In genomic region chr7:1459930-1460756, GRCh38 we compare ENCODE assay signal across 8 cellular contexts. TPM values are rescaled to one million over a fixed set of nuclear protein-coding genes. Genes with fewer than 3 reads are reported as not detected.
DNase-seq lines count a peak whose midpoint lies in the region; ATAC-seq, FAIRE-seq and TF ChIP-seq lines count a peak whose summit lies in the region.

No MANE protein-coding gene starts in this region.

- H3K27me3 ChIP-seq in CD8-positive, alpha-beta memory T cell (ENCODE audit: insufficient read depth, low read length, poor library complexity, severe bottlenecking), result no peaks in the 10 kb centered on the region
- no peaks in the 10 kb centered on the region for H3K27me3 ChIP-seq in HUES64 (ENCODE audit: insufficient read depth, low read length)
- H3K27me3 ChIP-seq in bronchial epithelial cell (ENCODE audit: control insufficient read depth, insufficient read depth, low read length), result no peaks in the 10 kb centered on the region
- no peaks in the 10 kb centered on the region for H3K27me3 ChIP-seq in lower lobe of right lung (ENCODE audit: low read depth)
- no peaks in the 10 kb centered on the region for H3K27me3 ChIP-seq in transverse colon

- CTCF ChIA-PET in CD8-positive, alpha-beta memory T cell (lab: Charles Lee), result interaction anchor here (1.2 to 1.8 kb wide), 2 partner anchors 14 to 34 kb away, joined by 3 to 12 read pairs; no protein-coding TSS in a partner anchor

- no peak overlapping the region for H3K9ac ChIP-seq in HUES64 (ENCODE audit: low read depth, low read length)

- TF ChIP-seq POLR2A in transverse colon (IDR thresholded peaks at IDR 0.05), result no peak

- peak overlapping the region; percentile 62 to 88 (median 70) for H3K4me3 Mint-ChIP-seq in CD8-positive, alpha-beta memory T cell

- H3K36me3 Mint-ChIP-seq in CD8-positive, alpha-beta memory T cell, result no peaks in the 10 kb centered on the region

- peak overlapping the region in 3 of 8 donors; percentile 50 to 82 (median 61) for H3K27ac Mint-ChIP-seq in CD8-positive, alpha-beta memory T cell

- H3K9me3 Mint-ChIP-seq in CD8-positive, alpha-beta memory T cell, result no peaks in the 10 kb centered on the region

- POLR2A ChIA-PET in CD8-positive, alpha-beta memory T cell (lab: Charles Lee), result no interaction called here

- no peak for FAIRE-seq in bronchial epithelial cell (lab: Jason Lieb, UNC)

- no peak for TF ChIP-seq CTCF in bronchial epithelial cell (IDR thresholded peaks at IDR 0.05; ENCODE audit: insufficient read depth, low read length, severe bottlenecking)
- TF ChIP-seq CTCF in lower lobe of right lung (IDR thresholded peaks at IDR 0.05), result no peak
- TF ChIP-seq CTCF in transverse colon (IDR thresholded peaks at IDR 0.05), result no peak

- no peak for TF ChIP-seq EP300 in transverse colon (IDR thresholded peaks at IDR 0.05; ENCODE audit: low read depth)

- H3K4me3 ChIP-seq in CD8-positive, alpha-beta memory T cell (ENCODE audit: low read length), result peak overlapping the region; percentile 47
- H3K4me3 ChIP-seq in HUES64 (ENCODE audit: low read length) (peak overlapping the region; percentile 47), bronchial epithelial cell (ENCODE audit: low read depth, low read length) (peak overlapping the region; percentile 25), lower lobe of right lung (peak overlapping the region; percentile 88), transverse colon (peak overlapping the region; percentile 33 to 86 (median 43))

- intact Hi-C loops in lower lobe of right lung (cut with DNase I), result no loop called here
- intact Hi-C loops in transverse colon (cut with DNase I; ENCODE audit: low total_unique reads), result no loop called here

- peak overlapping the region; percentile 87 for H3K27ac ChIP-seq in CD8-positive, alpha-beta memory T cell (ENCODE audit: low read depth, low read length)
- H3K27ac ChIP-seq in HUES64 (ENCODE audit: low read depth, low read length) (peak overlapping the region; percentile 25; the same call in 1 of the 2 replicates), lower lobe of right lung (peak overlapping the region; percentile 80), transverse colon (peak overlapping the region; percentile 87 to 94 (median 92))

- ATAC-seq in lower lobe of right lung (peak in 1 of 2 donors; percentile 0), GM21423 (IDR thresholded peaks at IDR 0.05; ENCODE audit: unreplicated experiment) (no peak)

- H3K36me3 ChIP-seq in CD8-positive, alpha-beta memory T cell (ENCODE audit: insufficient read depth, low read length), result no peaks in the 10 kb centered on the region
- H3K36me3 ChIP-seq in HUES64 (ENCODE audit: insufficient read depth, low read length) (no peaks in the 10 kb centered on the region), bronchial epithelial cell (ENCODE audit: control insufficient read depth, insufficient read depth, low read length) (no peaks in the 10 kb centered on the region), lower lobe of right lung (no peaks in the 10 kb centered on the region), transverse colon (no peaks in the 10 kb centered on the region)

- peaks cover 14% of the 10 kb centered on the region for H3K4me1 ChIP-seq in CD8-positive, alpha-beta memory T cell (ENCODE audit: insufficient read depth, low read length)
- H3K4me1 ChIP-seq in HUES64 (ENCODE audit: insufficient read depth, low read length), result no peaks in the 10 kb centered on the region
- peaks cover 67% of the 10 kb centered on the region for H3K4me1 ChIP-seq in lower lobe of right lung
- peaks cover 47 to 87% (median 83%) of the 10 kb centered on the region in 4 donors for H3K4me1 ChIP-seq in transverse colon

- H3K9me3 ChIP-seq in CD8-positive, alpha-beta memory T cell (ENCODE audit: low read length), result no peaks in the 10 kb centered on the region
- H3K9me3 ChIP-seq in HUES64 (ENCODE audit: insufficient read depth, low read depth, low read length) (no peaks in the 10 kb centered on the region), lower lobe of right lung (no peaks in the 10 kb centered on the region), transverse colon (no peaks in the 10 kb centered on the region)

- DNase-seq in CD8-positive, alpha-beta memory T cell, result peak in 2 of 5 donors; percentile 6 to 61
- DNase-seq in bronchial epithelial cell (ENCODE audit: low read depth) (peak; percentile 61), lower lobe of right lung (peak; percentile 65), transverse colon (peak; percentile 51), cerebellum (ENCODE audit: low spot score) (no peak), NCI-H1694 treated with DMSO at 0.1 percent for 48 hours (lab: John Stamatoyannopoulos, UW) (no peak)

- no peaks in the 10 kb centered on the region for H3K27me3 Mint-ChIP-seq in CD8-positive, alpha-beta memory T cell

- peaks cover 7 to 33% (median 10%) of the 10 kb centered on the region in 3 donors for H3K4me1 Mint-ChIP-seq in CD8-positive, alpha-beta memory T cell

- WGBS in HUES64, result 29% methylated on average over 28 of the region's 28 CpGs
- WGBS in transverse colon (ENCODE audit: low coverage in 1 of 2), 2 donors, result 11% methylated on average over 14 of the region's 28 CpGs; no CpG with 5 or more reads in 1 of the 2 donors

- in situ Hi-C loops in transverse colon (cut with MboI; ENCODE audit: low pct_ligation_motif_present in 1 of 4, low pct_unique_long_range_greater_than_20kb in 1 of 4, low sequenced_read_pairs in 3 of 4), result no loop called here

RNA-seq across cellular contexts. Expression of gene MICALL2, which starts 0.9 kb away (rescaled TPM):
- 1 to 10 TPM; 2.1 to 2.3 TPM for total RNA-seq in CD8-positive, alpha-beta memory T cell
- polyA plus RNA-seq in CD8-positive, alpha-beta memory T cell, result 0.71 TPM
- 5.9 TPM for polyA plus RNA-seq in HUES64 (2013, experiment 1 of 2)
- polyA plus RNA-seq in HUES64 (2013, experiment 2 of 2), result 5.6 TPM
- total RNA-seq in bronchial epithelial cell, result 13.7 and 14.2 TPM in 2 replicates
- total RNA-seq in lower lobe of right lung, result 28.9 TPM
- 100 to 1,000 TPM in 2 of 4 donors, 10 to 100 TPM in 2; 67.6 to 181 (median 97.0) TPM for total RNA-seq in transverse colon
- 13.5 TPM for total RNA-seq in cerebellum

RNA-seq across cellular contexts. Expression of gene INTS1, which starts 44.0 kb away (rescaled TPM):
- total RNA-seq in CD8-positive, alpha-beta memory T cell, result 100 to 1,000 TPM in 1 of 2 experiments, 10 to 100 TPM in 1; 96.6 to 111 TPM
- polyA plus RNA-seq in CD8-positive, alpha-beta memory T cell, result 26.1 TPM
- polyA plus RNA-seq in HUES64 (2013, experiment 1 of 2), result 52.0 TPM
- 50.7 TPM for polyA plus RNA-seq in HUES64 (2013, experiment 2 of 2)
- total RNA-seq in bronchial epithelial cell (18.7 and 21.6 TPM in 2 replicates), lower lobe of right lung (50.8 TPM), transverse colon (100 to 1,000 TPM in 1 of 4 donors, 10 to 100 TPM in 3; 50.3 to 134 (median 71.4) TPM), cerebellum (31.7 TPM)

Comparison
In these comparisons a context has a peak if more than half of its experiments do, and no peak if none do; other contexts are left out.
1. DNase-seq: peak in bronchial epithelial cell (single experiment), lower lobe of right lung (single experiment) and transverse colon (single experiment); none in cerebellum (single experiment) and NCI-H1694 treated with DMSO at 0.1 percent for 48 hours (single experiment).
2. H3K27ac ChIP-seq: peak in every context shown above with its lines; median percentile 92 in transverse colon; 87 in CD8-positive, alpha-beta memory T cell; 80 in lower lobe of right lung; 25 in HUES64.
3. H3K4me3 ChIP-seq: peak in every context shown above with its lines; median percentile 88 in lower lobe of right lung; 47 in CD8-positive, alpha-beta memory T cell; 47 in HUES64; 43 in transverse colon; 25 in bronchial epithelial cell.